Comparison of ENCODE assay signal across 8 cellular contexts in the genomic region with DNA sequence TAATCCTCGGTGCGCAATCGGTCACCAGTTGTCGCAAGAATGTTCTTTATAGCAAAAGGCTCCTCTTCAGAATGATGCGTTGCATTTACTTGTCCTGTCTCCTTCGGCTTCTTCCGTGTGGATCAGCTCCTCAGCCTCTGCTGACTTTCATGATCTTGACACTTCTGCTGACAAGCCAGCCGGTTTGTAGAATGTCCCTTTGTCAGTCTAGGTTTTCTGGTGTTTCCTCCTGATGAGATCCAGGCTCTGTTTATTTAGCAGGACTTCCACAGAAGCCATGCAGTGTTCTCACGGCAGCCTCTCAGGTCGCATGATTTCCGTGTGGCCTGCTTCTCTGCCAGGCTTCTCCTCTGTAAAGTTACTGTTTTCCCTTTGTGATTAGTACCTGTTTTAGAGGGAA.
DNase-seq lines count a peak whose midpoint lies in the region; ATAC-seq and TF ChIP-seq lines count a peak whose summit lies in the region.

No MANE protein-coding gene starts in this region.

- ATAC-seq in CD4-positive, CD25-positive, alpha-beta regulatory T cell (ENCODE audit: low read depth in 2 of 2): no peak
- ATAC-seq in GM21717 (IDR thresholded peaks at IDR 0.05; ENCODE audit: unreplicated experiment): no peak

- H3K9ac ChIP-seq in MM.1S (ENCODE audit: low read length): no peak overlapping the region
- no peak overlapping the region for H3K9ac ChIP-seq in neural progenitor cell

- H3K9me3 Mint-ChIP-seq in CD4-positive, CD25-positive, alpha-beta regulatory T cell: peaks cover 0 to 10% (median 0%) of the 10 kb centered on the region in 7 donors
- peaks cover 14% of the 10 kb centered on the region for H3K9me3 Mint-ChIP-seq in neural progenitor cell

- H3K4me1 ChIP-seq in CD4-positive, CD25-positive, alpha-beta regulatory T cell (ENCODE audit: control insufficient read depth, insufficient read depth, low read length, poor library complexity, severe bottlenecking): peaks cover 21% of the 10 kb centered on the region
- H3K4me1 ChIP-seq in MM.1S (ENCODE audit: low read length) (peaks cover 4% of the 10 kb centered on the region; the same call in 1 of the 2 replicates), neural progenitor cell (peaks cover 6% of the 10 kb centered on the region)

- H3K9me2 ChIP-seq in MM.1S (replicated peaks; ENCODE audit: insufficient read depth, low read length): no peaks in the 10 kb centered on the region

- DNase-seq in CD4-positive, CD25-positive, alpha-beta regulatory T cell: peak in 1 of 3 donors; percentile 3
- DNase-seq in MM.1S: no peak
- DNase-seq in choroid plexus epithelial cell (ENCODE audit: low read depth): no peak
- no peak for DNase-seq in neural progenitor cell (ENCODE audit: low spot score)
- no peak for DNase-seq in NCI-H774 (lab: John Stamatoyannopoulos, UW)
- DNase-seq in GM13976 (ENCODE audit: low spot score): no peak
- no peak for DNase-seq in HUDEP-2 (lab: John Stamatoyannopoulos, UW; ENCODE audit: unreplicated experiment in 76 of 76)

- H3F3A ChIP-seq in MM.1S (ENCODE audit: insufficient read depth, low read length) (0 out of 2 replicates have a peak, but pooled peaks cover 4% of the 10 kb centered on the region), neural progenitor cell (ENCODE audit: low read depth) (peaks cover 22% of the 10 kb centered on the region)

- H4K20me1 ChIP-seq in MM.1S (ENCODE audit: insufficient read depth, low read length) (no peaks in the 10 kb centered on the region), neural progenitor cell (ENCODE audit: low read depth) (no peaks in the 10 kb centered on the region)

- peak overlapping the region; percentile 24 for H3K4me3 ChIP-seq in CD4-positive, CD25-positive, alpha-beta regulatory T cell (ENCODE audit: low read depth, low read length)
- H3K4me3 ChIP-seq in MM.1S (ENCODE audit: low read length) (peak overlapping the region; percentile 69; the same call in 1 of the 2 replicates), choroid plexus epithelial cell (ENCODE audit: low read depth, low read length) (peak overlapping the region; percentile 67), neural progenitor cell (peak overlapping the region; percentile 58)

- H3K79me2 ChIP-seq in MM.1S (ENCODE audit: low read length) (no peaks in the 10 kb centered on the region), neural progenitor cell (ENCODE audit: low read depth) (no peaks in the 10 kb centered on the region)

- H2AFZ ChIP-seq in MM.1S (ENCODE audit: low read length) (no peak overlapping the region), neural progenitor cell (replicated peaks) (no peak overlapping the region)

- in situ Hi-C loops in GM13976 (cut with MboI; ENCODE audit: low sequenced_read_pairs, unreplicated experiment): loop anchor here (5.0 kb wide), 1 partner anchor 115 kb away; no protein-coding TSS in a partner anchor

- H3K27ac Mint-ChIP-seq in CD4-positive, CD25-positive, alpha-beta regulatory T cell: peak overlapping the region; percentile 15 to 100 (median 99)
- peak overlapping the region; percentile 99 for H3K27ac Mint-ChIP-seq in neural progenitor cell

- H3K27me3 Mint-ChIP-seq in CD4-positive, CD25-positive, alpha-beta regulatory T cell: peaks cover 19% of the 10 kb centered on the region
- peaks cover 23% of the 10 kb centered on the region for H3K27me3 Mint-ChIP-seq in neural progenitor cell (ENCODE audit: insufficient read depth, low read depth)

- no peak overlapping the region for H3K27ac ChIP-seq in CD4-positive, CD25-positive, alpha-beta regulatory T cell (ENCODE audit: insufficient read depth, low read length, poor library complexity, severe bottlenecking)
- H3K27ac ChIP-seq in MM.1S (ENCODE audit: low read length) (no peak overlapping the region), neural progenitor cell (no peak overlapping the region)

- H3K4me2 ChIP-seq in MM.1S (ENCODE audit: low read depth, low read length) (peak overlapping the region; percentile 49; the same call in 1 of the 2 replicates), neural progenitor cell (no peak overlapping the region)

- H3K9me3 ChIP-seq in CD4-positive, CD25-positive, alpha-beta regulatory T cell (ENCODE audit: control insufficient read depth in 2 of 2, low read length in 2 of 2): no peaks in the 10 kb centered on the region
- H3K9me3 ChIP-seq in MM.1S (replicated peaks; ENCODE audit: insufficient read depth, low read length) (no peaks in the 10 kb centered on the region), neural progenitor cell (ENCODE audit: low read depth) (no peaks in the 10 kb centered on the region)

- H3K27me3 ChIP-seq in CD4-positive, CD25-positive, alpha-beta regulatory T cell (ENCODE audit: control insufficient read depth, insufficient read depth, low read length): no peaks in the 10 kb centered on the region
- no peaks in the 10 kb centered on the region for H3K27me3 ChIP-seq in MM.1S (replicated peaks; ENCODE audit: insufficient read depth, low read length)
- H3K27me3 ChIP-seq in neural progenitor cell: no peaks in the 10 kb centered on the region

- peaks cover 4% of the 10 kb centered on the region for H3K36me3 Mint-ChIP-seq in CD4-positive, CD25-positive, alpha-beta regulatory T cell
- peaks cover 4% of the 10 kb centered on the region for H3K36me3 Mint-ChIP-seq in neural progenitor cell

- peaks cover 24 to 44% (median 33%) of the 10 kb centered on the region in 4 donors for H3K4me1 Mint-ChIP-seq in CD4-positive, CD25-positive, alpha-beta regulatory T cell
- H3K4me1 Mint-ChIP-seq in neural progenitor cell: peaks cover 23% of the 10 kb centered on the region

- peak overlapping the region; percentile 93 to 100 (median 98) for H3K4me3 Mint-ChIP-seq in CD4-positive, CD25-positive, alpha-beta regulatory T cell
- H3K4me3 Mint-ChIP-seq in neural progenitor cell: peak overlapping the region; percentile 87

- no peak for TF ChIP-seq CTCF in MM.1S (IDR thresholded peaks at IDR 0.05; ENCODE audit: low read length)
- TF ChIP-seq CTCF in choroid plexus epithelial cell (conservative IDR thresholded peaks at IDR 0.05; ENCODE audit: low read depth, low read length): no peak
- TF ChIP-seq CTCF in neural progenitor cell (IDR thresholded peaks at IDR 0.05): no peak
- TF ChIP-seq CTCF in GM13976 (IDR thresholded peaks at IDR 0.05; ENCODE audit: borderline replicate concordance, control extremely low read depth, extremely low read depth, insufficient read depth, missing control alignments): no peak

- no peaks in the 10 kb centered on the region for H3K36me3 ChIP-seq in CD4-positive, CD25-positive, alpha-beta regulatory T cell (ENCODE audit: control insufficient read depth, insufficient read depth, low read length)
- H3K36me3 ChIP-seq in MM.1S (replicated peaks; ENCODE audit: insufficient read depth, low read length): no peaks in the 10 kb centered on the region
- H3K36me3 ChIP-seq in neural progenitor cell: no peaks in the 10 kb centered on the region
